ENCODE assay signal across 11 cellular contexts in the genomic region with DNA sequence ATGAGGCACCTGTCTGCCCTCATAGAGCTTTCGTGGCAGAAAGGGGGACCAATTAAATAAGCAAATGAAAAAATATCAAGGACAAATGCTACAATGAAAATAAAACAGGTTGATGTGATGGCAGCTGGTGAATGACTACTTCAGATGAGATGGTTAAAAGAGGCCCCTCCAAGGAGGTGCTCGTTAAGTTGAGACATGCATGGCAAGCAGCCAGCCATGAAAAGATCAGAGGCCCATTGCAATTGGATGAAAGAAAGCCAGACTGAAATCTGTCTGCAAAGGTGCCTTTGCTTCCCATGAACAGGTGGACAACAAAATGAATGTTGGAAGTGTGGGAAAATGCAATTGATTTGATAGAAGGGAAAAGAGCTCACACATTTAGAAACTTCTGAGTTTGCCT. TPM values are rescaled to one million over a fixed set of nuclear protein-coding genes. Genes with fewer than 3 reads are reported as not detected.
"Had no signal": no experiment of that assay in that cellular context is flagged by ENCODE, and none has a peak within 500 bp of the region (broad histone marks: within the 10 kb centered on the region; RNA-seq: fewer than 3 reads in every experiment).

No MANE protein-coding gene starts in this region.

- H3K9me3 ChIP-seq: neutrophil had no signal

- ATAC-seq: activated CD8-positive, alpha-beta T cell treated with anti-CD3 and anti-CD28 coated beads for 36 hours; gastrocnemius medialis; stimulated activated memory B cell treated with anti-CD40 and anti-IgM and Interleukin-4, amounts not matched to agents 10 μg/mL and 1 μg/mL and 100 μg/mL, for 72 hours had no signal

- DNase-seq: activated CD4-positive, alpha-beta T cell treated with anti-CD3 and anti-CD28 coated beads for 4 hours; activated CD8-positive, alpha-beta memory T cell treated with anti-CD3 and anti-CD28 coated beads, Interleukin-2, amount 50 U/mL, for 4 hours; activated CD8-positive, alpha-beta T cell treated with anti-CD3 and anti-CD28 coated beads for 36 hours; activated naive CD8-positive, alpha-beta T cell treated with anti-CD3 and anti-CD28 coated beads, Interleukin-2, amount 10 ng/mL, durations not matched to agents 7 days and 5 days; anterior cingulate cortex; gastrocnemius medialis; T-helper 1 cell; WERI-Rb-1 had no signal

- H3K4me1 ChIP-seq: gastrocnemius medialis had no signal

- H3K27ac ChIP-seq: neutrophil, WERI-Rb-1 had no signal

- H3K36me3 ChIP-seq: gastrocnemius medialis, neutrophil, WERI-Rb-1 had no signal

RNA-seq across cellular contexts. Expression of gene TRPC6, which starts 0.8 kb away (rescaled TPM):
- total RNA-seq: activated CD8-positive, alpha-beta T cell treated with anti-CD3 and anti-CD28 coated beads for 36 hours; activated naive CD8-positive, alpha-beta T cell treated with anti-CD3 and anti-CD28 coated beads, Interleukin-2, amount 10 ng/mL, durations not matched to agents 7 days and 5 days; kidney epithelial cell had no signal
